Comparison of ENCODE assay signal across 11 cellular contexts in the genomic region with DNA sequence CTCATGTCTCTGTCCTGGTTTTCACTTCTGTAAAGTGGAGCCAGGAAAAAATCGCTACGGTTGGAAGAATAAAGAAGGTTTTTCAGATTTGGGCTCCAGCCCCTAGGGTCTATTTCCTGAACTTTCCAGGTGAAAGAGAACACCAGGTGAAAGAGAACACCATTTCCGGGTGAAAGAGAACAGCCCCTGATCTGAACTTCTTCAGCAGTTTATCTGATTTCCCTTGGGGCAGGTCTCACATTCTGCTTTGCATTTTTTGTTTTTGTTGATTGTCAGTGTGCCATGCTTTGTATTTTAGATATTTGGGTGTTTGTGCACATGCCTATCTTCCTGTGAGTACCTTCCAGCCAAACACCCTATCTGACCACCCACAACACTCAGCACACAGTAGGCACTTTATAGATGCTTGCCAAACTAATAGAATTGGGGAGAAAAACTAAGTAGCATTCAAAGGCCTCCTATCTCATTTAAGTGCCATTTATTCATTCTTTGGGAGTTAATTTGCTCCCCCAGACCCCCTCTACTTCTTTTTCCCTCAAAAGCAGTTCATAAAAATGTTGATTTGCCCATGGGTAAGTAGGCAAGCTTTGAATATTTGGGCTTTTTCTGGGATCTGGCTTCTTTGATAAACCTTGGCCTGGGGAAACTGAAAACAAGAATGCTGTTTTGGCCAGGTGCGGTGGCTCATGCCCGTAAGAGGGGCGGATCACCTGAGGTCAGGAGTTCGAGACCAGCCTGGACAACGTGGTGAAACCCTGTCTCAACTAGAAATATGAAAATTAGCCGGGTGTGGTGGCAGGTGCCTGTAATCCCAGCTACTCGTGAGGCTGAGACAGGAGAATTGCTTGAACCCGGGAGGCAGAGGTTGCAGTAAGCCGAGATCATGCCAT. TPM values are rescaled to one million over a fixed set of nuclear protein-coding genes. Genes with fewer than 3 reads are reported as not detected.
DNase-seq lines count a peak whose midpoint lies in the region; ATAC-seq, FAIRE-seq and TF ChIP-seq lines count a peak whose summit lies in the region.
"Had no signal": no experiment of that assay in that cellular context is flagged by ENCODE, and none has a peak within 500 bp of the region (broad histone marks: within the 10 kb centered on the region; RNA-seq: fewer than 3 reads in every experiment).

No MANE protein-coding gene starts in this region.

- intact Hi-C loops in Calu3 (cut with micrococcal nuclease; ENCODE audit: unreplicated experiment) (no loop called here), sigmoid colon (cut with DNase I) (no loop called here)

- peaks cover 26% of the 10 kb centered on the region for H3K36me3 Mint-ChIP-seq in Calu3 (ENCODE audit: insufficient read depth, unreplicated experiment)

- no peak for ATAC-seq in HG03025 (IDR thresholded peaks at IDR 0.05; ENCODE audit: low FRiP score, unreplicated experiment)

- TF ChIP-seq POLR2A in sigmoid colon (IDR thresholded peaks at IDR 0.05), result no peak

- H3K27ac ChIP-seq in sigmoid colon, result peak overlapping the region; percentile 87 to 95 (median 90)
- H3K27ac ChIP-seq: epithelial cell of prostate had no signal

- BruUV-seq in Calu3 (replicated peaks; lab: Mats Ljungman, UMichigan), result TSS peak; percentile 18

- peak overlapping the region; percentile 85 for H3K4me3 Mint-ChIP-seq in Calu3 (ENCODE audit: low read depth, unreplicated experiment)

- no peak for TF ChIP-seq EP300 in sigmoid colon (IDR thresholded peaks at IDR 0.05)

- H3K27ac Mint-ChIP-seq in Calu3 (ENCODE audit: unreplicated experiment), result peak overlapping the region; percentile 25

- no peaks in the 10 kb centered on the region for H3K27me3 ChIP-seq in sigmoid colon

- TF ChIP-seq CTCF in Calu3 (IDR thresholded peaks at IDR 0.05; ENCODE audit: unreplicated experiment) (no peak), fibroblast of mammary gland (conservative IDR thresholded peaks at IDR 0.05; ENCODE audit: control insufficient read depth, insufficient read depth, low read depth, low read length) (no peak), sigmoid colon (IDR thresholded peaks at IDR 0.05) (no peak)

- CTCF ChIA-PET in Calu3 (lab: Charles Lee), result interaction anchor here (1.2 to 1.4 kb wide), 2 partner anchors 11 to 38 kb away, joined by 3 to 10 read pairs; no protein-coding TSS in a partner anchor

- H3K4me3 ChIP-seq in fibroblast of mammary gland (ENCODE audit: control insufficient read depth, low read depth, low read length), result peak overlapping the region; percentile 90
- H3K4me3 ChIP-seq in sigmoid colon, result peak overlapping the region in 1 of 4 donors; percentile 63
- H3K4me3 ChIP-seq: lung had no signal

- H3K4me1 Mint-ChIP-seq in Calu3 (ENCODE audit: low read depth, unreplicated experiment), result peaks cover 62% of the 10 kb centered on the region

- WGBS in sigmoid colon, 2 donors, result 83 to 86% methylated on average over 12 of the region's 12 CpGs

- H3K27me3 Mint-ChIP-seq in Calu3 (ENCODE audit: unreplicated experiment), result no peaks in the 10 kb centered on the region

- no peaks in the 10 kb centered on the region for H3K9me3 ChIP-seq in sigmoid colon

- H3K36me3 ChIP-seq in sigmoid colon, result no peaks in the 10 kb centered on the region

- H3K9me3 Mint-ChIP-seq in Calu3 (ENCODE audit: low read depth, unreplicated experiment), result no peaks in the 10 kb centered on the region

- peaks cover 0 to 84% (median 53%) of the 10 kb centered on the region in 4 donors for H3K4me1 ChIP-seq in sigmoid colon

- no peak for FAIRE-seq in GM19239 (lab: Jason Lieb, UNC)

- no peak for DNase-seq in Calu3
- DNase-seq in NCI-H69 (lab: John Stamatoyannopoulos, UW), result peak; percentile 61
- no peak for DNase-seq in fibroblast of mammary gland (ENCODE audit: low read depth)
- DNase-seq in sigmoid colon, result no peak
- no peak for DNase-seq in SHP77 treated with DMSO at 0.1 percent for 48 hours (lab: John Stamatoyannopoulos, UW)
- no peak for DNase-seq in dermis blood vessel endothelial cell
- DNase-seq in GM19239 (ENCODE audit: insufficient read length, low spot score), result no peak
- DNase-seq: activated effector memory CD4-positive, alpha-beta T cell treated with Interleukin-2 at 50 U/mL for 16 hours had no signal

RNA-seq across cellular contexts. Expression of gene NAV1, which starts 2.2 kb away (rescaled TPM):
- total RNA-seq in Calu3 (2022) (13.1 and 24.8 TPM in 2 replicates), sigmoid colon (10 to 100 TPM; 17.1 to 44.9 (median 20.9) TPM), dermis blood vessel endothelial cell (16.5 and 27.0 TPM in 2 replicates)
- polyA plus RNA-seq in sigmoid colon, result 1 to 10 TPM; 1.8 to 8.2 (median 3.0) TPM

RNA-seq across cellular contexts. Expression of gene CSRP1, which starts 34.2 kb away (rescaled TPM):
- 69.9 and 73.5 TPM in 2 replicates for total RNA-seq in Calu3 (2022)
- total RNA-seq in sigmoid colon, result 1,000 to 10,000 TPM; 4,737 to 8,467 (median 6,048) TPM
- polyA plus RNA-seq in sigmoid colon, result 100 to 1,000 TPM; 189 to 296 (median 264) TPM
- 256 and 443 TPM in 2 replicates for total RNA-seq in dermis blood vessel endothelial cell

Comparison
In these comparisons a context has a peak if more than half of its experiments do, and no peak if none do; other contexts are left out.
1. RNA of gene CSRP1, which starts 34.2 kb away (total RNA-seq): 4,737 to 8,467 TPM in sigmoid colon; 256 to 443 TPM in dermis blood vessel endothelial cell and 69.9 to 73.5 TPM in Calu3; every median in the first group is over 10 times any median in the second.